1 cellular context compared by ENCODE assay signal in genomic region chr6:10747251-10747972, GRCh38.
TF ChIP-seq lines count a peak whose summit lies in the region.

Gene TMEM14B (plus strand): TSS chr6:10747805. CDS start chr6:10749246, 1,441 bp downstream.

TF ChIP-seq in HepG2, 621 proteins besides CTCF, POLR2A, EP300 and RAD21 (continued from another document and continues in another):
- no peak for TF ChIP-seq ZNF10 (CRISPR knock-in tag; IDR thresholded peaks at IDR 0.05; ENCODE audit: borderline replicate concordance, low read depth)
- TF ChIP-seq CENPT (CRISPR knock-in tag; IDR thresholded peaks at IDR 0.05; ENCODE audit: low read depth), result no peak
- TF ChIP-seq ZNF557 (CRISPR knock-in tag; IDR thresholded peaks at IDR 0.05), result no peak
- peak; percentile 23; the same call in 1 of the 2 replicates for TF ChIP-seq ZSCAN20 (CRISPR knock-in tag; IDR thresholded peaks at IDR 0.05; ENCODE audit: borderline replicate concordance)
- peak; percentile 31; the same call in 1 of the 2 replicates for TF ChIP-seq ZNF362 (CRISPR knock-in tag; IDR thresholded peaks at IDR 0.05; ENCODE audit: borderline replicate concordance)
- TF ChIP-seq ZNF496 (CRISPR knock-in tag; IDR thresholded peaks at IDR 0.05; ENCODE audit: insufficient replicate concordance), result no peak
- TF ChIP-seq TGIF2 (CRISPR knock-in tag; IDR thresholded peaks at IDR 0.05), result peak; percentile 61; the same call in 1 of the 2 replicates
- TF ChIP-seq ZNF547 (CRISPR knock-in tag; IDR thresholded peaks at IDR 0.05), result peak; percentile 94; the same call in 1 of the 2 replicates
- peak; percentile 96 for TF ChIP-seq AKAP8 (CRISPR knock-in tag; IDR thresholded peaks at IDR 0.05)
- TF ChIP-seq HOXD1 (CRISPR knock-in tag; IDR thresholded peaks at IDR 0.05), result peak; percentile 70; the same call in 1 of the 2 replicates
- no peak for TF ChIP-seq ZBTB4 (CRISPR knock-in tag; IDR thresholded peaks at IDR 0.05; ENCODE audit: borderline replicate concordance)
- TF ChIP-seq REST (IDR thresholded peaks at IDR 0.05; ENCODE audit: borderline replicate concordance in 1 of 2, low read depth in 1 of 2, low read length in 2 of 2), result peak in 1 of 2 experiments; percentile 51; a peak in 1 of 4 replicates
- no peak for TF ChIP-seq NR1H2 (CRISPR knock-in tag; IDR thresholded peaks at IDR 0.05; ENCODE audit: borderline replicate concordance, low read depth)
- no peak for TF ChIP-seq BCLAF1 (IDR thresholded peaks at IDR 0.05)
- peak; percentile 78; the same call in 1 of the 2 replicates for TF ChIP-seq MIER3 (CRISPR knock-in tag; IDR thresholded peaks at IDR 0.05; ENCODE audit: borderline replicate concordance)
- no peak for TF ChIP-seq ADNP (CRISPR knock-in tag; IDR thresholded peaks at IDR 0.05)
- no peak for TF ChIP-seq ATF5 (CRISPR knock-in tag; IDR thresholded peaks at IDR 0.05; ENCODE audit: low read depth)
- TF ChIP-seq HNF1A (IDR thresholded peaks at IDR 0.05; ENCODE audit: low read depth), result no peak
- TF ChIP-seq HNF1A (CRISPR knock-in tag; IDR thresholded peaks at IDR 0.05; ENCODE audit: borderline replicate concordance), result peak; percentile 82; the same call in 1 of the 2 replicates
- 0 out of 2 replicates have a peak, but pooled peaks have one; percentile 18 for TF ChIP-seq ZBTB37 (CRISPR knock-in tag; IDR thresholded peaks at IDR 0.05)
- TF ChIP-seq AGO2 (optimal IDR thresholded peaks at IDR 0.05; ENCODE audit: low read depth, low read length), result peak; percentile 82
- no peak; the same call in 1 of the 2 replicates for TF ChIP-seq ZBTB44 (CRISPR knock-in tag; IDR thresholded peaks at IDR 0.05)
- no peak; the same call in 1 of the 2 replicates for TF ChIP-seq ZNF550 (CRISPR knock-in tag; IDR thresholded peaks at IDR 0.05; ENCODE audit: borderline replicate concordance)
- TF ChIP-seq ZNF556 (CRISPR knock-in tag; IDR thresholded peaks at IDR 0.05; ENCODE audit: borderline replicate concordance), result peak; percentile 83; the same call in 1 of the 2 replicates
- TF ChIP-seq U2AF2 (IDR thresholded peaks at IDR 0.05; ENCODE audit: low read depth, low read length), result no peak
